Comparison of ENCODE assay signal across 11 cellular contexts in the genomic region with DNA sequence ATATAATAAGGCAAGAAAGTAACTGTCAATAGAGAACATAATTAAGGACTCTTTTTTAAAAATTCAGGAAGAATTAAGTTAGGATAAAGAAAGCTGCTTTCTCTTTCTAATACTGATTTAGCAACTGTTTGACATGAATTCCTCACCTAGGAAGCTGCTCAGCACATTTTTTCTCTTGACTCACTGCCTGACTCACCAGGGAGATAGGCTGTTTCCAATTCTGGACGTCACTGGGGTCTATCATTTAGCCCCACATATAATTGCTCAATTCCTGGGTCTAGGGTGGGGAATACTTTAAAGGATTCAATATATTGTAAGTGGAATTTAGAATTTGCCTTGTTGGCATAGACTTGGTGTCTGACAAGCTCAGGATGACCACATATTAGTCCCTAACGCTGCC. TPM values are rescaled to one million over a fixed set of nuclear protein-coding genes. Genes with fewer than 3 reads are reported as not detected.
DNase-seq lines count a peak whose midpoint lies in the region; ATAC-seq, FAIRE-seq and TF ChIP-seq lines count a peak whose summit lies in the region.
"Had no signal": no experiment of that assay in that cellular context is flagged by ENCODE, and none has a peak within 500 bp of the region (broad histone marks: within the 10 kb centered on the region; RNA-seq: fewer than 3 reads in every experiment).

No MANE protein-coding gene starts in this region.

- no peak overlapping the region for H3K4me3 ChIP-seq in AG10803 (ENCODE audit: low read length)
- no peak overlapping the region for H3K4me3 ChIP-seq in epithelial cell of proximal tubule (ENCODE audit: low read depth, low read length)
- no peak overlapping the region for H3K4me3 ChIP-seq in ovary

- H3K27me3 Mint-ChIP-seq in T-helper 2 cell treated with Interferon-gamma antibody and Interleukin-4, amounts not matched to agents 5 μg/mL and 100 μg/mL, for 36 hours (ENCODE audit: low read depth): no peaks in the 10 kb centered on the region
- no peaks in the 10 kb centered on the region for H3K27me3 Mint-ChIP-seq in activated CD8-positive, alpha-beta T cell treated with anti-CD3 and anti-CD28 coated beads for 36 hours
- H3K27me3 Mint-ChIP-seq: activated B cell treated with CpG ODN at 0.5 μM for 24 hours had no signal

- CTCF ChIA-PET in activated CD8-positive, alpha-beta T cell treated with anti-CD3 and anti-CD28 coated beads for 36 hours (lab: Charles Lee): no interaction called here

- DNase-seq in AG10803 (ENCODE audit: low read depth) (peak; percentile 84), MV-4-11 (lab: John Stamatoyannopoulos, UW) (peak; percentile 6), epithelial cell of proximal tubule (ENCODE audit: low read depth) (peak; percentile 50), myocyte (ENCODE audit: low read depth) (peak; percentile 54), ovary (no peak), GM19239 (ENCODE audit: insufficient read length, low spot score) (no peak)
- no peak for DNase-seq in T-helper 2 cell treated with Interferon-gamma antibody and Interleukin-4, amounts not matched to agents 5 μg/mL and 100 μg/mL, for 36 hours (ENCODE audit: low spot score)
- no peak for DNase-seq in activated CD8-positive, alpha-beta T cell treated with anti-CD3 and anti-CD28 coated beads for 36 hours
- DNase-seq: activated B cell treated with CpG ODN at 0.5 μM for 24 hours; activated naive CD4-positive, alpha-beta T cell treated with anti-CD3 and anti-CD28 coated beads, Interleukin-2, amount 10 ng/mL, durations not matched to agents 7 days and 5 days; NCI-H146 had no signal

- no peaks in the 10 kb centered on the region for H3K4me1 Mint-ChIP-seq in T-helper 2 cell treated with Interferon-gamma antibody and Interleukin-4, amounts not matched to agents 5 μg/mL and 100 μg/mL, for 36 hours (ENCODE audit: low read depth)
- H3K4me1 Mint-ChIP-seq in activated CD8-positive, alpha-beta T cell treated with anti-CD3 and anti-CD28 coated beads for 36 hours (ENCODE audit: low read depth): peaks cover 7% of the 10 kb centered on the region
- H3K4me1 Mint-ChIP-seq: activated B cell treated with CpG ODN at 0.5 μM for 24 hours; activated naive CD4-positive, alpha-beta T cell treated with anti-CD3 and anti-CD28 coated beads, Interleukin-2, amount 10 ng/mL, durations not matched to agents 7 days and 5 days had no signal

- WGBS in ovary, 3 donors: 31 to 45% (median 38%) methylated on average over 2 of the region's 2 CpGs

- no peak for TF ChIP-seq EP300 in ovary (IDR thresholded peaks at IDR 0.05)

- H3K36me3 Mint-ChIP-seq in T-helper 2 cell treated with Interferon-gamma antibody and Interleukin-4, amounts not matched to agents 5 μg/mL and 100 μg/mL, for 36 hours (ENCODE audit: low read depth): no peaks in the 10 kb centered on the region
- no peaks in the 10 kb centered on the region for H3K36me3 Mint-ChIP-seq in activated CD8-positive, alpha-beta T cell treated with anti-CD3 and anti-CD28 coated beads for 36 hours (ENCODE audit: low read depth)
- H3K36me3 Mint-ChIP-seq: activated naive CD4-positive, alpha-beta T cell treated with anti-CD3 and anti-CD28 coated beads, Interleukin-2, amount 10 ng/mL, durations not matched to agents 7 days and 5 days had no signal

- no peak overlapping the region for H3K27ac ChIP-seq in ovary

- H3K9me3 ChIP-seq in ovary: no peaks in the 10 kb centered on the region

- no peak for ATAC-seq in activated CD8-positive, alpha-beta T cell treated with anti-CD3 and anti-CD28 coated beads for 36 hours

- H3K36me3 ChIP-seq in ovary: no peaks in the 10 kb centered on the region

- no peak overlapping the region for H3K27ac Mint-ChIP-seq in T-helper 2 cell treated with Interferon-gamma antibody and Interleukin-4, amounts not matched to agents 5 μg/mL and 100 μg/mL, for 36 hours
- no peak overlapping the region for H3K27ac Mint-ChIP-seq in activated CD8-positive, alpha-beta T cell treated with anti-CD3 and anti-CD28 coated beads for 36 hours
- H3K27ac Mint-ChIP-seq: activated B cell treated with CpG ODN at 0.5 μM for 24 hours; activated naive CD4-positive, alpha-beta T cell treated with anti-CD3 and anti-CD28 coated beads, Interleukin-2, amount 10 ng/mL, durations not matched to agents 7 days and 5 days had no signal

- H3K9me3 Mint-ChIP-seq in T-helper 2 cell treated with Interferon-gamma antibody and Interleukin-4, amounts not matched to agents 5 μg/mL and 100 μg/mL, for 36 hours: no peaks in the 10 kb centered on the region
- no peaks in the 10 kb centered on the region for H3K9me3 Mint-ChIP-seq in activated CD8-positive, alpha-beta T cell treated with anti-CD3 and anti-CD28 coated beads for 36 hours
- H3K9me3 Mint-ChIP-seq: activated B cell treated with CpG ODN at 0.5 μM for 24 hours had no signal

- H3K4me3 Mint-ChIP-seq in T-helper 2 cell treated with Interferon-gamma antibody and Interleukin-4, amounts not matched to agents 5 μg/mL and 100 μg/mL, for 36 hours: no peak overlapping the region
- no peak overlapping the region for H3K4me3 Mint-ChIP-seq in activated CD8-positive, alpha-beta T cell treated with anti-CD3 and anti-CD28 coated beads for 36 hours
- H3K4me3 Mint-ChIP-seq: activated B cell treated with CpG ODN at 0.5 μM for 24 hours; activated naive CD4-positive, alpha-beta T cell treated with anti-CD3 and anti-CD28 coated beads, Interleukin-2, amount 10 ng/mL, durations not matched to agents 7 days and 5 days had no signal

- POLR2A ChIA-PET in activated CD8-positive, alpha-beta T cell treated with anti-CD3 and anti-CD28 coated beads for 36 hours (lab: Charles Lee): no interaction called here

- no peak for FAIRE-seq in GM19239 (lab: Jason Lieb, UNC)

- H3K4me1 ChIP-seq in ovary (ENCODE audit: insufficient read depth): no peaks in the 10 kb centered on the region

- H3K27me3 ChIP-seq in ovary: no peaks in the 10 kb centered on the region

- TF ChIP-seq CTCF in AG10803 (conservative IDR thresholded peaks at IDR 0.05; ENCODE audit: low read length) (no peak), epithelial cell of proximal tubule (conservative IDR thresholded peaks at IDR 0.05; ENCODE audit: low read depth, low read length) (no peak), ovary (IDR thresholded peaks at IDR 0.05) (no peak)
- no peak for TF ChIP-seq CTCF in activated CD8-positive, alpha-beta T cell treated with anti-CD3 and anti-CD28 coated beads for 36 hours (IDR thresholded peaks at IDR 0.05)

- intact Hi-C loops in ovary (cut with DNase I): no loop called here
- intact Hi-C loops in activated CD8-positive, alpha-beta T cell treated with anti-CD3 and anti-CD28 coated beads for 36 hours (cut with micrococcal nuclease): no loop called here

- TF ChIP-seq POLR2A in ovary (IDR thresholded peaks at IDR 0.05): no peak

RNA-seq across cellular contexts. Expression of a gene that starts 50.8 kb away (rescaled TPM):
- 72.6 and 107 TPM in 2 replicates for total RNA-seq in epithelial cell of proximal tubule
- 92.4 and 200 TPM in 2 replicates for total RNA-seq in myocyte
- 134 TPM for polyA plus RNA-seq in myocyte (2012)
- total RNA-seq in ovary: 10 to 100 TPM; 74.0 to 100.0 (median 85.1) TPM
- 100 to 1,000 TPM in 1 of 2 donors, 10 to 100 TPM in 1; 63.7 to 129 TPM for polyA plus RNA-seq in ovary
- 10 to 100 TPM; 81.4 to 83.7 TPM for total RNA-seq in activated CD8-positive, alpha-beta T cell treated with anti-CD3 and anti-CD28 coated beads for 36 hours

Comparison
In these comparisons a context has a peak if more than half of its experiments do, and no peak if none do; other contexts are left out.
1. DNase-seq: peak in AG10803 (single experiment), MV-4-11 (single experiment), epithelial cell of proximal tubule (single experiment) and myocyte (single experiment); none in ovary (0 of 5), T-helper 2 cell treated with Interferon-gamma antibody and Interleukin-4, amounts not matched to agents 5 μg/mL and 100 μg/mL, for 36 hours (single experiment), activated CD8-positive, alpha-beta T cell treated with anti-CD3 and anti-CD28 coated beads for 36 hours (single experiment) and GM19239 (single experiment).